ENCODE assay signal across 7 cellular contexts in the genomic region with DNA sequence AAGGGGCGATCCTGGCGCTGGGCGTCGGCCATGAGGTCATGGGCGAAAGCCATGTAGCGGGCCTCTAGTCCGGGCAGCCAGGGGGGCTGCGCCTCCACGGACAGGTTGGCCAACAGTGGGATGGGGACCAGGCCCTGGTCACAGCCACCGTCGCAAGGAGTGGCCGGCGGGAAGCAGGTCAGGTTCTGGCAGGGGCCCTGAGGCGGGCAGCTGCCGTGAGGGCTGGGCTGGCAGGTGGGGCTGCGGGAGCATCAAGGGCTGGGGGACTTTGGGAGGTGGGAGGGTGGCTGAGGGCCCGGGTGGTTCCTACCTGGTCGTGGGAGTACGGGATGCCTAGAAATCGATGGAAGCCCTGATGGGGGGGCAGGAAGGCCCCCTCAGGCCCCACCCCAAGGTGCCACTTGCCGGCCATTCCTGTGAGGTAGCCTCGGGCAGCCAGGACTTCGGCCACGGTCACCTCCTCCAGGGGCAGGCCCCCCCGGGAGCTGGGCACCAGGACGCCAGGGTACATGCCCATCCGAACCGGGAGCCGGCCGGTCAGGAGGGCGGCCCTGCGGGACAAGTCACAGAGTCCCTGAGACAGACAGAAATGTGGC. TPM values are rescaled to one million over a fixed set of nuclear protein-coding genes. Genes with fewer than 3 reads are reported as not detected.
A peak's percentile ranks its signal among the peaks of the same experiment; 100 is the strongest.
DNase-seq lines count a peak whose midpoint lies in the region; ATAC-seq and TF ChIP-seq lines count a peak whose summit lies in the region.
"Had no signal": no experiment of that assay in that cellular context is flagged by ENCODE, and none has a peak within 500 bp of the region (broad histone marks: within the 10 kb centered on the region; RNA-seq: fewer than 3 reads in every experiment).

No MANE protein-coding gene starts in this region.

- DNase-seq in colonic mucosa (peak; percentile 29), RKO (ENCODE audit: low spot score) (no peak), testis (no peak)
- DNase-seq: cortex of kidney had no signal

- no peaks in the 10 kb centered on the region for H3K79me2 ChIP-seq in parathyroid adenoma

- H3K36me3 ChIP-seq in HUES64 (ENCODE audit: insufficient read depth, low read length) (no peaks in the 10 kb centered on the region), colonic mucosa (no peaks in the 10 kb centered on the region), parathyroid adenoma (ENCODE audit: control insufficient read depth, insufficient read depth, low read length) (no peaks in the 10 kb centered on the region), testis (ENCODE audit: low read depth, missing control alignments) (no peaks in the 10 kb centered on the region)

- no peaks in the 10 kb centered on the region for H3K9me3 ChIP-seq in HUES64 (ENCODE audit: insufficient read depth, low read depth, low read length)
- no peaks in the 10 kb centered on the region for H3K9me3 ChIP-seq in colonic mucosa
- no peaks in the 10 kb centered on the region for H3K9me3 ChIP-seq in parathyroid adenoma (ENCODE audit: control insufficient read depth, low read length)
- no peaks in the 10 kb centered on the region for H3K9me3 ChIP-seq in testis

- ATAC-seq in HG03175 (IDR thresholded peaks at IDR 0.05; ENCODE audit: unreplicated experiment), result no peak

- H3K4me1 ChIP-seq in HUES64 (ENCODE audit: insufficient read depth, low read length) (0 out of 2 replicates have a peak, but pooled peaks cover 4% of the 10 kb centered on the region), colonic mucosa (peaks cover 8% of the 10 kb centered on the region), parathyroid adenoma (peaks cover 6% of the 10 kb centered on the region), testis (no peaks in the 10 kb centered on the region)

- no peak for TF ChIP-seq POLR2A in testis (IDR thresholded peaks at IDR 0.05)

- intact Hi-C loops in colonic mucosa (cut with DNase I) (no loop called here), testis (cut with DNase I; ENCODE audit: low total_unique reads) (no loop called here)

- H3K9ac ChIP-seq in HUES64 (ENCODE audit: low read depth, low read length) (no peak overlapping the region), colonic mucosa (ENCODE audit: low read depth in 2 of 2, low read length in 2 of 2) (peak overlapping the region; percentile 84 to 96), parathyroid adenoma (no peak overlapping the region)

- no peak overlapping the region for H2AFZ ChIP-seq in parathyroid adenoma

- TF ChIP-seq CTCF in colonic mucosa (IDR thresholded peaks at IDR 0.05) (no peak), parathyroid adenoma (IDR thresholded peaks at IDR 0.05) (no peak), testis (IDR thresholded peaks at IDR 0.05) (no peak)

- H3K4me2 ChIP-seq in parathyroid adenoma (ENCODE audit: low read length), result peak overlapping the region; percentile 99

- H3K27ac ChIP-seq in HUES64 (ENCODE audit: low read depth, low read length) (no peak overlapping the region), colonic mucosa (no peak overlapping the region), parathyroid adenoma (no peak overlapping the region), testis (peak overlapping the region in 1 of 2 donors; percentile 48)

- 82% methylated on average over 32 of the region's 32 CpGs for WGBS in HUES64
- WGBS in testis, 2 donors, result 90 to 95% methylated on average over 9 to 32 of the region's 32 CpGs

- H3K27me3 ChIP-seq in HUES64 (ENCODE audit: insufficient read depth, low read length) (peaks cover 8% of the 10 kb centered on the region), colonic mucosa (no peaks in the 10 kb centered on the region), parathyroid adenoma (ENCODE audit: control insufficient read depth, insufficient read depth, low read length) (no peaks in the 10 kb centered on the region), testis (no peaks in the 10 kb centered on the region)

- peak overlapping the region; percentile 81 for H3K4me3 ChIP-seq in HUES64 (ENCODE audit: low read length)
- peak overlapping the region; percentile 74 for H3K4me3 ChIP-seq in colonic mucosa
- peak overlapping the region; percentile 88 for H3K4me3 ChIP-seq in parathyroid adenoma (ENCODE audit: low read depth, low read length)
- peak overlapping the region in 1 of 2 donors; percentile 75 for H3K4me3 ChIP-seq in testis

RNA-seq across cellular contexts. Expression of gene ARSA, which starts 1.0 kb away (rescaled TPM):
- polyA plus RNA-seq in HUES64 (2013, experiment 1 of 2), result 7.8 TPM
- 10.2 TPM for polyA plus RNA-seq in HUES64 (2013, experiment 2 of 2)
- total RNA-seq in colonic mucosa (10 to 100 TPM; 40.6 to 61.0 TPM), testis (10 to 100 TPM; 60.9 to 73.5 TPM)
- 95.9 TPM for polyA plus RNA-seq in testis (ENCODE audit: insufficient read depth, low read depth, low replicate concordance)

RNA-seq across cellular contexts. Expression of gene MAPK8IP2, which starts 26.4 kb away (rescaled TPM):
- polyA plus RNA-seq in HUES64 (2013, experiment 1 of 2), result 2.6 TPM
- polyA plus RNA-seq in HUES64 (2013, experiment 2 of 2), result 1.8 TPM
- 1 to 10 TPM; 1.2 to 1.4 TPM for total RNA-seq in colonic mucosa
- total RNA-seq in testis, result 10 to 100 TPM; 34.9 to 36.9 TPM
- polyA plus RNA-seq in testis (ENCODE audit: insufficient read depth, low read depth, low replicate concordance), result 12.7 TPM

RNA-seq across cellular contexts. Expression of gene CHKB, which starts 44.3 kb away (rescaled TPM):
- polyA plus RNA-seq in HUES64 (2013, experiment 1 of 2), result 35.6 TPM
- polyA plus RNA-seq in HUES64 (2013, experiment 2 of 2), result 32.7 TPM
- total RNA-seq in colonic mucosa (10 to 100 TPM; 52.6 to 89.7 TPM), testis (10 to 100 TPM; 89.6 to 98.9 TPM)
- 88.4 TPM for polyA plus RNA-seq in testis (ENCODE audit: insufficient read depth, low read depth, low replicate concordance)

RNA-seq across cellular contexts. Expression of gene SHANK3, which starts 45.7 kb away (rescaled TPM):
- polyA plus RNA-seq in HUES64 (2013, experiment 1 of 2), result 4.0 TPM
- 5.1 TPM for polyA plus RNA-seq in HUES64 (2013, experiment 2 of 2)
- total RNA-seq in colonic mucosa (1 to 10 TPM; 3.6 to 4.3 TPM), testis (10 to 100 TPM; 11.4 to 16.0 TPM)
- 6.3 TPM for polyA plus RNA-seq in testis (ENCODE audit: insufficient read depth, low read depth, low replicate concordance)

RNA-seq across cellular contexts. Expression of gene CPT1B, which starts 48.7 kb away (rescaled TPM):
- polyA plus RNA-seq in HUES64 (2013, experiment 1 of 2), result 22.8 TPM
- 17.6 TPM for polyA plus RNA-seq in HUES64 (2013, experiment 2 of 2)
- total RNA-seq in colonic mucosa (10 to 100 TPM; 20.1 to 21.7 TPM), testis (100 to 1,000 TPM; 103 to 123 TPM)
- 224 TPM for polyA plus RNA-seq in testis (ENCODE audit: insufficient read depth, low read depth, low replicate concordance)

Comparison
In these comparisons a context has a peak if more than half of its experiments do, and no peak if none do; other contexts are left out.
1. H3K9ac ChIP-seq: peak in colonic mucosa (2 of 2); none in HUES64 (single experiment) and parathyroid adenoma (single experiment).
2. RNA of gene MAPK8IP2, which starts 26.4 kb away (total RNA-seq): 34.9 to 36.9 TPM in testis; 1.2 to 1.4 TPM in colonic mucosa; every median in the first group is over 10 times any median in the second.